ENCODE assay signal across 17 cellular contexts in genomic region chrX:49846004-49846403, GRCh38. TPM values are rescaled to one million over a fixed set of nuclear protein-coding genes. Genes with fewer than 3 reads are reported as not detected.
"Had no signal": no experiment of that assay in that cellular context is flagged by ENCODE, and none has a peak within 500 bp of the region (broad histone marks: within the 10 kb centered on the region; RNA-seq: fewer than 3 reads in every experiment).

No MANE protein-coding gene starts in this region.

- H3K9me3 Mint-ChIP-seq: activated B cell treated with CpG ODN at 0.5 μM for 24 hours; activated CD4-positive, alpha-beta T cell treated with anti-CD3 and anti-CD28 coated beads, Interleukin-2, amount 10 ng/mL, durations not matched to agents 7 days and 5 days; activated naive CD8-positive, alpha-beta T cell treated with anti-CD3 and anti-CD28 coated beads, Interleukin-2, amount 50 U/mL, for 24 hours had no signal

- H3K27me3 ChIP-seq: ascending aorta, esophagus muscularis mucosa had no signal

- H3K4me1 ChIP-seq: ascending aorta, esophagus muscularis mucosa, heart left ventricle, stomach had no signal

- H3K9me3 ChIP-seq: ascending aorta, esophagus muscularis mucosa, stomach, thoracic aorta had no signal

- H3K27ac ChIP-seq: ascending aorta, esophagus muscularis mucosa, heart left ventricle, stomach, thoracic aorta had no signal

- H3K36me3 ChIP-seq: ascending aorta, esophagus muscularis mucosa, heart left ventricle, stomach, thoracic aorta had no signal

- H3K27me3 Mint-ChIP-seq: activated B cell treated with CpG ODN at 0.5 μM for 24 hours; activated naive CD8-positive, alpha-beta T cell treated with anti-CD3 and anti-CD28 coated beads, Interleukin-2, amount 50 U/mL, for 24 hours had no signal

- ATAC-seq: activated naive CD8-positive, alpha-beta T cell treated with anti-CD3 and anti-CD28 coated beads, Interleukin-2, amount 50 U/mL, for 24 hours; heart left ventricle had no signal

- H3K4me3 ChIP-seq: ascending aorta, esophagus muscularis mucosa, heart left ventricle, stomach, thoracic aorta had no signal

- H3K4me3 Mint-ChIP-seq: activated B cell treated with CpG ODN at 0.5 μM for 24 hours; activated CD4-positive, alpha-beta T cell treated with anti-CD3 and anti-CD28 coated beads, Interleukin-2, amount 10 ng/mL, durations not matched to agents 7 days and 5 days; activated naive CD8-positive, alpha-beta T cell treated with anti-CD3 and anti-CD28 coated beads, Interleukin-2, amount 50 U/mL, for 24 hours; nephron progenitor cell had no signal

- H3K4me1 Mint-ChIP-seq: activated CD4-positive, alpha-beta T cell treated with anti-CD3 and anti-CD28 coated beads, Interleukin-2, amount 10 ng/mL, durations not matched to agents 7 days and 5 days; activated naive CD8-positive, alpha-beta T cell treated with anti-CD3 and anti-CD28 coated beads, Interleukin-2, amount 50 U/mL, for 24 hours had no signal

- DNase-seq: activated B cell treated with CpG ODN at 0.5 μM for 24 hours; activated CD4-positive, alpha-beta T cell treated with anti-CD3 and anti-CD28 coated beads, Interleukin-2, amount 10 ng/mL, durations not matched to agents 7 days and 5 days; activated CD8-positive, alpha-beta memory T cell treated with anti-CD3 and anti-CD28 coated beads for 24 hours; activated naive CD4-positive, alpha-beta T cell treated with Interleukin-2 at 50 U/mL for 16 hours; activated naive CD8-positive, alpha-beta T cell treated with anti-CD3 and anti-CD28 coated beads, Interleukin-2, amount 50 U/mL, for 24 hours; heart left ventricle; mesendoderm; nephron progenitor cell; stimulated activated CD4-positive, alpha-beta T cell treated with anti-CD3 and anti-CD28 coated beads, Interleukin-12 subunit alpha, Interleukin-12 subunit beta, amount 100 ng/mL, for 4 hours; stimulated activated CD4-positive, alpha-beta T cell treated with anti-CD3 and anti-CD28 coated beads, Interleukin-4, amount 100 ng/mL, for 24 hours; stomach had no signal

- H3K27ac Mint-ChIP-seq: activated B cell treated with CpG ODN at 0.5 μM for 24 hours; activated CD4-positive, alpha-beta T cell treated with anti-CD3 and anti-CD28 coated beads, Interleukin-2, amount 10 ng/mL, durations not matched to agents 7 days and 5 days; activated naive CD8-positive, alpha-beta T cell treated with anti-CD3 and anti-CD28 coated beads, Interleukin-2, amount 50 U/mL, for 24 hours; nephron progenitor cell had no signal

RNA-seq across cellular contexts. Expression of gene PAGE4, which starts 16.9 kb away (rescaled TPM):
- total RNA-seq: activated B cell treated with CpG ODN at 0.5 μM for 24 hours; activated CD4-positive, alpha-beta T cell treated with anti-CD3 and anti-CD28 coated beads, Interleukin-2, amount 10 ng/mL, durations not matched to agents 7 days and 5 days; ascending aorta; heart left ventricle; osteocyte; pulmonary artery endothelial cell; stomach; thoracic aorta; ureter had no signal

RNA-seq across cellular contexts. Expression of gene USP27X, which starts 33.3 kb away (rescaled TPM):
- total RNA-seq: ascending aorta had no signal
